ENCODE assay signal across 1 cellular context in genomic region chr2:120423167-120423943, GRCh38.
TF ChIP-seq lines count a peak whose summit lies in the region.

No MANE protein-coding gene starts in this region.

TF ChIP-seq in A549, 52 proteins besides CTCF, POLR2A, EP300 and RAD21:
- TF ChIP-seq ATOH8 (CRISPR knock-in tag; IDR thresholded peaks at IDR 0.05; ENCODE audit: low read depth) = no peak
